Comparison of ENCODE assay signal across 9 cellular contexts in the genomic region with DNA sequence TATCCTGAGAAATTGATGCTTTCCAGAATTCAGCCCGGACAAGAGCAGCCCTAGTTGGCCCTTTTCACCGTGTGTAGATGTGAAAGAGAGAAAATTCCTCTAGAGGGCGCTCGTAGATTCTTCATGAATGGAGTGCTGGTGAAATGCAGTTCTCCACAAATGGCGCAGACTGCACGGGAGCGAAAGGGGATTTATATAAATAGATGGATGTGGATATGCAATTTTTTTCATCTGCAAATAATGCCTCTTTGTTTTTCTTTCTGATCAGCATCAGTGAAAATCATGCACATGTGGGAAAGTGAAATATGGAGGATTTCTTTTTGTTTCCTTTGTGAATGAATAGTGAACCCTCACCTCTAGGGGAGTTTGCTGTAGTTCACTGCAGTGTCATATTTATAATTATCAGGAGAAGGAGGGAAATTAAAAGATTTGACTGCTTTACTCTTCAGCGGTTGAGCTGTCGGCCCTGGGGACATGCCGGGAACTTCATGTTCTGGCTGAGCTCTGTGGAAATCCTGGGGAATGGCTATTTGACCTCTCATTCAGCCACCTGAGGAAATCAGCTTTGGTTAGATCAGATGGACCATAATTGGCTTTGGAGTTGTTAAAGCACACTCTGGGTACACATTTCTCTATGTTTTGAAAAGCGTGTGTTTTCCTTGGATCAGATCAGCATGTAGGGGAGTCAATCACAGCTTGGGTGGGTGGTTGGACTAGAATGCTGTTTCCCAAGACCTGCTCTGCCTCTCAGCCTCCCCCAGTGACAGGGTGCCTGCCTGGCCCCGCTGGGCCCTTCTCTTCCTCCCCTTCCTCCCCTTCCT.
DNase-seq lines count a peak whose midpoint lies in the region; ATAC-seq and TF ChIP-seq lines count a peak whose summit lies in the region.
"Had no signal": no experiment of that assay in that cellular context is flagged by ENCODE, and none has a peak within 500 bp of the region (broad histone marks: within the 10 kb centered on the region; RNA-seq: fewer than 3 reads in every experiment).

No MANE protein-coding gene starts in this region.

- peak; percentile 3 for DNase-seq in stimulated activated CD4-positive, alpha-beta T cell treated with anti-CD3 and anti-CD28 coated beads, Interleukin-4, amount 100 ng/mL, for 24 hours
- no peak for DNase-seq in stimulated activated CD4-positive, alpha-beta T cell treated with anti-CD3 and anti-CD28 coated beads, Interleukin-4, amount 100 ng/mL, for 1 hour
- peak; percentile 75 for DNase-seq in HT1080 (ENCODE audit: low read depth)
- DNase-seq in NOMO-1 (lab: John Stamatoyannopoulos, UW; ENCODE audit: unreplicated experiment in 2 of 2) = peak; percentile 43 to 63
- DNase-seq in immature natural killer cell = peak in 2 of 3 donors; percentile 19 to 22
- DNase-seq in spleen = no peak

- H3K27me3 ChIP-seq in spleen (replicated peaks in 1 of 7) = peaks cover 0 to 17% (median 0%) of the 10 kb centered on the region in 7 donors

- H3K36me3 ChIP-seq in spleen = no peaks in the 10 kb centered on the region

- peak; percentile 91 for ATAC-seq in GM21723 (IDR thresholded peaks at IDR 0.05; ENCODE audit: unreplicated experiment)

- H3K4me3 Mint-ChIP-seq in brain (peak overlapping the region; percentile 11 to 69 (median 67)), immature natural killer cell (peak overlapping the region in 3 of 5 donors; percentile 4 to 46 (median 4))

- H3K4me1 Mint-ChIP-seq in brain (peaks cover 10% of the 10 kb centered on the region), immature natural killer cell (peaks cover 7 to 15% of the 10 kb centered on the region in 2 donors)

- H3K27ac Mint-ChIP-seq in brain (peak overlapping the region in 1 of 5 experiments; percentile 14), immature natural killer cell (no peak overlapping the region)
- H3K27ac Mint-ChIP-seq: IgD-negative memory B cell had no signal

- no peak for TF ChIP-seq POLR2A in spleen (IDR thresholded peaks at IDR 0.05)

- peak overlapping the region in 1 of 8 donors; percentile 36 for H3K4me3 ChIP-seq in spleen

- H3K27me3 Mint-ChIP-seq in brain (peaks cover 3% of the 10 kb centered on the region), immature natural killer cell (ENCODE audit: low read depth in 3 of 3) (peaks cover 0 to 6% (median 3%) of the 10 kb centered on the region in 3 donors)

- H3K36me3 Mint-ChIP-seq in brain (no peaks in the 10 kb centered on the region), immature natural killer cell (no peaks in the 10 kb centered on the region)

- peak; percentile 86 to 91 for TF ChIP-seq CTCF in brain (conservative IDR thresholded peaks at IDR 0.05)
- peak in 10 of 11 experiments; percentile 23 to 82 (median 66) for TF ChIP-seq CTCF in spleen (IDR thresholded peaks at IDR 0.05 in 8 of 11, conservative IDR thresholded peaks at IDR 0.05 in 3 of 11)

- no peak overlapping the region for H3K27ac ChIP-seq in spleen

- H3K9me3 Mint-ChIP-seq in brain (no peaks in the 10 kb centered on the region), immature natural killer cell (no peaks in the 10 kb centered on the region)
- H3K9me3 Mint-ChIP-seq: IgD-negative memory B cell had no signal

- 24 to 32% (median 27%) methylated on average over 12 of the region's 12 CpGs for WGBS in spleen, 5 donors

- intact Hi-C loops in spleen (cut with DNase I; ENCODE audit: low total_unique reads) = loop anchor here (5.0 kb wide), 1 partner anchor 235 kb away; no protein-coding TSS in a partner anchor

- no peaks in the 10 kb centered on the region for H3K9me3 ChIP-seq in spleen

- H3K4me1 ChIP-seq in spleen = peaks cover 0 to 12% (median 7%) of the 10 kb centered on the region in 6 donors

Comparison
In these comparisons a context has a peak if more than half of its experiments do, and no peak if none do; other contexts are left out.
1. DNase-seq: peak in stimulated activated CD4-positive, alpha-beta T cell treated with anti-CD3 and anti-CD28 coated beads, Interleukin-4, amount 100 ng/mL, for 24 hours (single experiment), HT1080 (single experiment), NOMO-1 (2 of 2) and immature natural killer cell (2 of 3); none in stimulated activated CD4-positive, alpha-beta T cell treated with anti-CD3 and anti-CD28 coated beads, Interleukin-4, amount 100 ng/mL, for 1 hour (single experiment) and spleen (single experiment).